12 cellular contexts compared by ENCODE assay signal in the genomic region with DNA sequence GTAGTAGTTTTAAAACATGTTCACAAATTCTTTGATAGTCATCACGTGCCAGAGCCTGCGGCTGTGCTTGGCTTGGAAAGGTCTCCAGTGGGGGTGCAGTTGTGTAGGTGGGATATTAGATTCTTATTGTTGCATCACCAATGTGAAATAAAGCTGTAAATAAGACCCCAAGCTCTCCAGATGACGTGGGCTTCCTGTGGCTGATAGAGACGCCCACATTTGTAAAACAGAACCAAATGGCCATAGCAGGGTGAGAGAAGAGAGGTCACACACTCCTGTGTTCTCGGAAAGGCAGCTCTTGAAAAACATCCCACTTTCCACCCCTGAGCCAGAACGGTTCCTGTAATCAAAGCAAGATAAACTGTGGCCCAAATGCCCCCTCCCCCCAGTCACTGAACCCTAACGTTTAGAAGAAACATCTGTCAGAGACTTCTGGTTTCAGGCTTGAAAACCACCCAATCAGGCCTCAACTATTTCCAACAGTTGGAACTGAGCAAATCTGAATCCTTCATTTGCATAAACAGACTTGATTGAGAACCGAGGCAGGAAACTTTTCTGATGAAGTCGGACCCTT. TPM values are rescaled to one million over a fixed set of nuclear protein-coding genes. Genes with fewer than 3 reads are reported as not detected.
A peak's percentile ranks its signal among the peaks of the same experiment; 100 is the strongest.
DNase-seq lines count a peak whose midpoint lies in the region; ATAC-seq, FAIRE-seq and TF ChIP-seq lines count a peak whose summit lies in the region.
"Had no signal": no experiment of that assay in that cellular context is flagged by ENCODE, and none has a peak within 500 bp of the region (broad histone marks: within the 10 kb centered on the region; RNA-seq: fewer than 3 reads in every experiment).

No MANE protein-coding gene starts in this region.

- WGBS in K562 (ENCODE audit: insufficient coverage, low coverage, missing lambda C conversion rate): 5% methylated on average over 9 of the region's 9 CpGs

- TF ChIP-seq POLR2A in K562 (conservative IDR thresholded peaks at IDR 0.05): no peak

- TF ChIP-seq EP300 in K562 (IDR thresholded peaks at IDR 0.05; ENCODE audit: low read length): no peak

- H3K9me3 ChIP-seq in BLaER1 (peaks cover 15% of the 10 kb centered on the region), K562 (replicated peaks; ENCODE audit: control insufficient read depth, insufficient read depth, low read depth, low read length) (no peaks in the 10 kb centered on the region)
- H3K9me3 ChIP-seq: Caco-2, colonic mucosa, Peyer's patch had no signal

- no peak overlapping the region for H3K4me3 Mint-ChIP-seq in type B pancreatic cell

- H3K9ac ChIP-seq in BLaER1 (no peak overlapping the region), K562 (ENCODE audit: insufficient read depth in 1 of 2, low read depth in 2 of 2, low read length in 2 of 2) (peak overlapping the region in 1 of 2 experiments; percentile 0; a peak in 1 of 4 replicates)

- H3K4me2 ChIP-seq in BLaER1: peak overlapping the region; percentile 52
- no peak overlapping the region for H3K4me2 ChIP-seq in K562 (ENCODE audit: insufficient read depth, low read length)

- H2AFZ ChIP-seq in K562 (ENCODE audit: low read depth, low read length): peak overlapping the region; percentile 19; the same call in 1 of the 2 replicates

- CTCF ChIA-PET in K562 (lab: Yijun Ruan, JAX; ENCODE audit: low intra/inter-chr PET ratio): no interaction called here

- no peaks in the 10 kb centered on the region for H3K27me3 Mint-ChIP-seq in type B pancreatic cell

- H3K4me1 ChIP-seq in BLaER1: peaks cover 32% of the 10 kb centered on the region
- H3K4me1 ChIP-seq in K562 (replicated peaks in 1 of 2; ENCODE audit: control insufficient read depth in 2 of 2, insufficient read depth in 2 of 2, low read length in 2 of 2): peaks cover 0 to 7% of the 10 kb centered on the region in 2 experiments; a peak in 3 of 5 replicates
- H3K4me1 ChIP-seq: Caco-2, colonic mucosa, Peyer's patch had no signal

- no peak for TF ChIP-seq RAD21 in K562 (CRISPR knock-in tag; conservative IDR thresholded peaks at IDR 0.05 in 1 of 2, IDR thresholded peaks at IDR 0.05 in 1 of 2)

- BruUV-seq in K562 (replicated peaks; lab: Mats Ljungman, UMichigan): no TSS peak

- in situ Hi-C loops in K562 (cut with MboI): no loop called here

- ATAC-seq in GM18909 (IDR thresholded peaks at IDR 0.05; ENCODE audit: poor library complexity, unreplicated experiment) (peak; percentile 59), HG03432 (IDR thresholded peaks at IDR 0.05; ENCODE audit: unreplicated experiment) (peak; percentile 65), K562 (no peak)

- peaks cover 7% of the 10 kb centered on the region for H3K4me1 Mint-ChIP-seq in type B pancreatic cell (ENCODE audit: unreplicated experiment)

- H3K36me3 ChIP-seq in BLaER1: no peaks in the 10 kb centered on the region
- H3K36me3 ChIP-seq in K562 (ENCODE audit: control insufficient read depth, insufficient read depth, low read length): no peaks in the 10 kb centered on the region
- H3K36me3 ChIP-seq: colonic mucosa, Peyer's patch had no signal

- POLR2A ChIA-PET in K562 (lab: Yijun Ruan, JAX): no interaction called here

- H3K9me1 ChIP-seq in K562 (ENCODE audit: control insufficient read depth, insufficient read depth, low read length): no peaks in the 10 kb centered on the region

- no peaks in the 10 kb centered on the region for H3K79me2 ChIP-seq in K562 (ENCODE audit: control insufficient read depth, insufficient read depth, low read length)

- H3K4me3 ChIP-seq in BLaER1 (no peak overlapping the region), K562 (no peak overlapping the region)
- H3K4me3 ChIP-seq: colonic mucosa, Peyer's patch had no signal

- H3K27ac ChIP-seq in BLaER1 (peak overlapping the region; percentile 62), K562 (ENCODE audit: extremely low read depth, low read depth, low read length) (no peak overlapping the region)
- H3K27ac ChIP-seq: colonic mucosa, Peyer's patch had no signal

- no peaks in the 10 kb centered on the region for H3K9me3 Mint-ChIP-seq in type B pancreatic cell

- H4K20me1 ChIP-seq in BLaER1 (no peaks in the 10 kb centered on the region), K562 (replicated peaks; ENCODE audit: control insufficient read depth, insufficient read depth, low read length) (no peaks in the 10 kb centered on the region)

- no peak overlapping the region for H3K27ac Mint-ChIP-seq in type B pancreatic cell

- H3K36me3 Mint-ChIP-seq in type B pancreatic cell: no peaks in the 10 kb centered on the region

- FAIRE-seq in K562 (lab: Jason Lieb, UNC): no peak

- intact Hi-C loops in K562 (cut with micrococcal nuclease): no loop called here

- no peaks in the 10 kb centered on the region for H3K27me3 ChIP-seq in BLaER1
- H3K27me3 ChIP-seq in K562 (ENCODE audit: control insufficient read depth in 2 of 2, insufficient read depth in 2 of 2, low read length in 2 of 2): no peaks in the 10 kb centered on the region
- H3K27me3 ChIP-seq: colonic mucosa, Peyer's patch had no signal

- no peak for DNase-seq in K562 (ENCODE audit: extremely low read depth in 1 of 4, low spot score in 3 of 4)
- no peak for DNase-seq in GDM1 (lab: John Stamatoyannopoulos, UW)
- no peak for DNase-seq in type B pancreatic cell (ENCODE audit: extremely low spot score, unreplicated experiment)
- no peak for DNase-seq in NCI-H146 (lab: John Stamatoyannopoulos, UW)
- no peak for DNase-seq in NCI-H2081 (lab: John Stamatoyannopoulos, UW)
- DNase-seq: Caco-2, colonic mucosa, NCI-H1417 treated with DMSO at 0.1 percent for 48 hours, Peyer's patch had no signal

- TF ChIP-seq CTCF in K562 (IDR thresholded peaks at IDR 0.05 in 2 of 3, conservative IDR thresholded peaks at IDR 0.05 in 1 of 3; ENCODE audit: insufficient read depth in 2 of 3, low read depth in 1 of 3, low read length in 3 of 3) (no peak), type B pancreatic cell (conservative IDR thresholded peaks at IDR 0.05) (no peak)

TF ChIP-seq in K562, 482 proteins besides CTCF, POLR2A, EP300 and RAD21 (continues in another document):
- no peak for TF ChIP-seq TFAM (CRISPR knock-in tag; conservative IDR thresholded peaks at IDR 0.05)
- peak; percentile 17; the same call in 1 of the 2 replicates for TF ChIP-seq BHLHE40 (IDR thresholded peaks at IDR 0.05; ENCODE audit: low read length)
- TF ChIP-seq L3MBTL2 (IDR thresholded peaks at IDR 0.05): peak; percentile 58
- no peak for TF ChIP-seq GATA2 (CRISPR knock-in tag; IDR thresholded peaks at IDR 0.05)
- TF ChIP-seq, protein P1, sequence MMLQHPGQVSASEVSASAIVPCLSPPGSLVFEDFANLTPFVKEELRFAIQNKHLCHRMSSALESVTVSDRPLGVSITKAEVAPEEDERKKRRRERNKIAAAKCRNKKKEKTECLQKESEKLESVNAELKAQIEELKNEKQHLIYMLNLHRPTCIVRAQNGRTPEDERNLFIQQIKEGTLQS (IDR thresholded peaks at IDR 0.05): peak; percentile 54; the same call in 1 of the 2 replicates
- TF ChIP-seq, protein P1 (CRISPR knock-in tag; conservative IDR thresholded peaks at IDR 0.05): no peak

RNA-seq across cellular contexts. Expression of a gene that starts 6.6 kb away (rescaled TPM):
- total RNA-seq in K562 (2011; cell fraction: chromatin; rRNA removed; ENCODE audit: low replicate concordance): 13.4 and 27.5 TPM in 2 replicates
- 8.7 and 12.6 TPM in 2 replicates for total RNA-seq in K562 (2011; cell fraction: nucleolus; rRNA removed)
- total RNA-seq in K562 (2011; cell fraction: nucleoplasm; rRNA removed): 17.9 and 28.5 TPM in 2 replicates
- total RNA-seq in K562 (2014; rRNA removed) (19.3 and 29.2 TPM in 2 replicates), K562 (2014; rRNA removed; fragmentation: Illumina TruSeq; extraction: Trizol) (49.6 and 54.5 TPM in 2 replicates), K562 (2015; rRNA removed; fragmentation: Illumina TruSeq; extraction: Trizol) (36.4 and 37.9 TPM in 2 replicates), K562 (2021) (48.8 and 52.6 TPM in 2 replicates), type B pancreatic cell (ENCODE audit: low replicate concordance) (49.6 and 57.1 TPM in 2 replicates)
- polyA plus RNA-seq in K562 (2011; rRNA removed) (44.3 and 47.3 TPM in 2 replicates), K562 (2014; fragmentation: Illumina TruSeq; extraction: Trizol) (57.4 and 60.8 TPM in 2 replicates), K562 (2014; fragmentation: Nextera tagmentation; extraction: Ambion mirVana) (100 to 1,000 TPM; 101 to 105 TPM), K562 (2014; rRNA removed) (36.9 and 40.4 TPM in 2 replicates)
- polyA plus RNA-seq in K562 (2011; cell fraction: cytosol; rRNA removed): 14.7 and 20.5 TPM in 2 replicates
- 21.2 and 25.4 TPM in 2 replicates for polyA plus RNA-seq in K562 (2011; cell fraction: nucleus; rRNA removed)
- 54.3 and 59.2 TPM in 2 replicates for polyA plus RNA-seq in K562 (2012)
- polyA minus RNA-seq in K562 (2011; rRNA and poly(A)+ RNA removed): 20.2 and 25.0 TPM in 2 replicates
- polyA minus RNA-seq in K562 (2011; cell fraction: cytosol; rRNA and poly(A)+ RNA removed): 9.9 and 20.2 TPM in 2 replicates
- 21.1 and 27.5 TPM in 2 replicates for polyA minus RNA-seq in K562 (2011; cell fraction: nucleus; rRNA and poly(A)+ RNA removed)
